9 cellular contexts compared by ENCODE assay signal in genomic region chr12:113479578-113480335, GRCh38. TPM values are rescaled to one million over a fixed set of nuclear protein-coding genes. Genes with fewer than 3 reads are reported as not detected.
DNase-seq lines count a peak whose midpoint lies in the region; ATAC-seq and TF ChIP-seq lines count a peak whose summit lies in the region.
"Had no signal": no experiment of that assay in that cellular context is flagged by ENCODE, and none has a peak within 500 bp of the region (broad histone marks: within the 10 kb centered on the region; RNA-seq: fewer than 3 reads in every experiment).

No MANE protein-coding gene starts in this region.

- no peak overlapping the region for H2BK120ac ChIP-seq in mesenchymal stem cell (ENCODE audit: low read depth, low read length)

- peaks cover 60% of the 10 kb centered on the region for H3K27me3 ChIP-seq in CD4-positive, alpha-beta T cell (ENCODE audit: control insufficient read depth, insufficient read depth, low read length)
- peaks cover 78 to 89% of the 10 kb centered on the region in 2 experiments for H3K27me3 ChIP-seq in mesenchymal stem cell (ENCODE audit: control insufficient read depth in 1 of 2, insufficient read depth in 1 of 2, low read length in 2 of 2)

- peak in 8 of 10 experiments; percentile 9 to 46 (median 21) for DNase-seq in CD4-positive, alpha-beta T cell
- DNase-seq in KBM-7 (peak; percentile 40), astrocyte of the spinal cord (ENCODE audit: low read depth, low spot score) (peak; percentile 41), mesenchymal stem cell (peak; percentile 45), CD14-positive monocyte (ENCODE audit: low spot score) (no peak), left colon (no peak), NCI-H187 (lab: John Stamatoyannopoulos, UW) (no peak)

- no peak overlapping the region for H3K27ac ChIP-seq in CD4-positive, alpha-beta T cell (ENCODE audit: low read depth, low read length)
- no peak overlapping the region for H3K27ac ChIP-seq in mesenchymal stem cell (ENCODE audit: low read length, poor library complexity, severe bottlenecking)
- H3K27ac ChIP-seq: SJSA1 had no signal

- no peak overlapping the region for H3K18ac ChIP-seq in mesenchymal stem cell (ENCODE audit: low read depth in 1 of 2, low read length in 2 of 2)

- no peak overlapping the region for H2BK15ac ChIP-seq in mesenchymal stem cell (ENCODE audit: low read depth, poor library complexity, severe bottlenecking)

- peaks cover 92% of the 10 kb centered on the region for H3K27me3 Mint-ChIP-seq in CD4-positive, alpha-beta T cell
- H3K27me3 Mint-ChIP-seq in CD14-positive monocyte (ENCODE audit: low read depth in 3 of 3), result peaks cover 71 to 87% (median 79%) of the 10 kb centered on the region in 3 donors

- H4K91ac ChIP-seq in mesenchymal stem cell (ENCODE audit: low read length), result no peak overlapping the region

- CTCF ChIA-PET in CD4-positive, alpha-beta T cell (lab: Charles Lee), result no interaction called here

- H2AFZ ChIP-seq in mesenchymal stem cell (ENCODE audit: low read depth, low read length), result no peak overlapping the region

- H3K36me3 Mint-ChIP-seq in CD4-positive, alpha-beta T cell (ENCODE audit: low read depth), result no peaks in the 10 kb centered on the region
- peaks cover 0 to 6% of the 10 kb centered on the region in 2 donors for H3K36me3 Mint-ChIP-seq in CD14-positive monocyte

- no peak overlapping the region for H3K9ac ChIP-seq in mesenchymal stem cell (ENCODE audit: low read length)

- no peaks in the 10 kb centered on the region for H3K36me3 ChIP-seq in mesenchymal stem cell (ENCODE audit: control insufficient read depth in 1 of 2, insufficient read depth in 2 of 2, low read depth in 1 of 2, low read length in 2 of 2)
- H3K36me3 ChIP-seq: SJSA1 had no signal

- in situ Hi-C loops in KBM-7 (cut with MboI; ENCODE audit: low pct_unique_long_range_greater_than_20kb, low sequenced_read_pairs) (no loop called here), astrocyte of the spinal cord (cut with HindIII; ENCODE audit: low sequenced_read_pairs) (no loop called here)

- no peak for ATAC-seq in CD4-positive, alpha-beta T cell (ENCODE audit: poor library complexity)
- no peak for ATAC-seq in left colon
- no peak for ATAC-seq in GM19455 (IDR thresholded peaks at IDR 0.05; ENCODE audit: unreplicated experiment)

- H3K4me1 ChIP-seq in mesenchymal stem cell (ENCODE audit: control insufficient read depth, insufficient read depth, low read depth, low read length), result peaks cover 7% of the 10 kb centered on the region
- H3K4me1 ChIP-seq: SJSA1 had no signal

- no peak overlapping the region for H2BK5ac ChIP-seq in mesenchymal stem cell (ENCODE audit: low read depth, low read length, poor library complexity, severe bottlenecking)

- H3K4me3 ChIP-seq in astrocyte of the spinal cord (ENCODE audit: low read depth, low read length), result no peak overlapping the region
- H3K4me3 ChIP-seq in mesenchymal stem cell (ENCODE audit: insufficient read depth in 1 of 2, low read depth in 1 of 2, low read length in 2 of 2), result peak overlapping the region in 1 of 2 experiments; percentile 51
- H3K4me3 ChIP-seq: SJSA1 had no signal

- H3K9me3 ChIP-seq in CD4-positive, alpha-beta T cell (ENCODE audit: control insufficient read depth, low read length), result no peaks in the 10 kb centered on the region
- peaks cover 3% of the 10 kb centered on the region for H3K9me3 ChIP-seq in mesenchymal stem cell (ENCODE audit: control insufficient read depth, low read length)

- no peak overlapping the region for H3K4ac ChIP-seq in mesenchymal stem cell (ENCODE audit: low read depth in 1 of 2, low read length in 2 of 2)

- no peak for TF ChIP-seq CTCF in CD4-positive, alpha-beta T cell (IDR thresholded peaks at IDR 0.05)
- TF ChIP-seq CTCF in astrocyte of the spinal cord (IDR thresholded peaks at IDR 0.05; ENCODE audit: low read depth, low read length), result no peak
- no peak for TF ChIP-seq CTCF in CD14-positive monocyte (IDR thresholded peaks at IDR 0.05)

- no peak overlapping the region for H3K23ac ChIP-seq in mesenchymal stem cell (ENCODE audit: low read length in 2 of 2)

- H3K9me3 Mint-ChIP-seq in CD4-positive, alpha-beta T cell, result no peaks in the 10 kb centered on the region
- H3K9me3 Mint-ChIP-seq in CD14-positive monocyte, result peaks cover 0 to 23% (median 19%) of the 10 kb centered on the region in 7 donors

- no peak overlapping the region for H3K27ac Mint-ChIP-seq in CD4-positive, alpha-beta T cell
- no peak overlapping the region for H3K27ac Mint-ChIP-seq in CD14-positive monocyte

- POLR2A ChIA-PET in CD4-positive, alpha-beta T cell (lab: Charles Lee), result no interaction called here

- no peaks in the 10 kb centered on the region for H3K79me1 ChIP-seq in mesenchymal stem cell (replicated peaks; ENCODE audit: low read length, poor library complexity, severe bottlenecking)

- H2BK12ac ChIP-seq in mesenchymal stem cell (ENCODE audit: low read length in 2 of 2), result no peak overlapping the region

- no peak overlapping the region for H3K4me3 Mint-ChIP-seq in CD4-positive, alpha-beta T cell
- peak overlapping the region in 1 of 2 donors; percentile 82 for H3K4me3 Mint-ChIP-seq in CD14-positive monocyte

- 3% methylated on average over 51 of the region's 61 CpGs for WGBS in mesenchymal stem cell

- H3K4me1 Mint-ChIP-seq in CD4-positive, alpha-beta T cell (ENCODE audit: low read depth), result peaks cover 11% of the 10 kb centered on the region
- peaks cover 11% of the 10 kb centered on the region for H3K4me1 Mint-ChIP-seq in CD14-positive monocyte

- H3K14ac ChIP-seq in mesenchymal stem cell (ENCODE audit: low read length in 2 of 2), result no peak overlapping the region

- no peak overlapping the region for H2AK5ac ChIP-seq in mesenchymal stem cell (ENCODE audit: low read length, severe bottlenecking)

- intact Hi-C loops in CD4-positive, alpha-beta T cell (cut with DNase I, micrococcal nuclease), result no loop called here
- intact Hi-C loops in CD14-positive monocyte (cut with micrococcal nuclease) (no loop called here), left colon (cut with DNase I, micrococcal nuclease) (no loop called here)

- no peak overlapping the region for H4K8ac ChIP-seq in mesenchymal stem cell (ENCODE audit: low read length)

- no peak overlapping the region for H3K4me2 ChIP-seq in mesenchymal stem cell (ENCODE audit: low read length, poor library complexity, severe bottlenecking)

RNA-seq across cellular contexts. Expression of gene LHX5, which starts 8.1 kb away (rescaled TPM):
- total RNA-seq in CD4-positive, alpha-beta T cell, result not detected
- polyA plus RNA-seq in mesenchymal stem cell (2013, experiment 1 of 2), result not detected
- polyA plus RNA-seq in mesenchymal stem cell (2013, experiment 2 of 2), result not detected
- not detected for polyA plus RNA-seq in CD14-positive monocyte
- total RNA-seq in left colon, result not detected
- total RNA-seq: SJSA1 had no signal

RNA-seq across cellular contexts. Expression of gene SDSL, which starts 57.6 kb away (rescaled TPM):
- total RNA-seq in CD4-positive, alpha-beta T cell, result under 1 TPM; 0.47 to 0.50 TPM
- polyA plus RNA-seq in mesenchymal stem cell (2013, experiment 1 of 2), result 5.4 TPM
- polyA plus RNA-seq in mesenchymal stem cell (2013, experiment 2 of 2), result 4.6 TPM
- 10 to 100 TPM in 1 of 2 donors, 1 to 10 TPM in 1; 6.5 to 10.0 TPM for polyA plus RNA-seq in CD14-positive monocyte
- total RNA-seq in left colon, result 10 to 100 TPM; 14.7 to 20.1 TPM

Comparison
In these comparisons a context has a peak if more than half of its experiments do, and no peak if none do; other contexts are left out.
1. DNase-seq: peak in CD4-positive, alpha-beta T cell (8 of 10), KBM-7 (single experiment), astrocyte of the spinal cord (single experiment) and mesenchymal stem cell (single experiment); none in CD14-positive monocyte (single experiment), left colon (0 of 2) and NCI-H187 (0 of 2).
2. RNA of gene SDSL, which starts 57.6 kb away (total RNA-seq): 14.7 to 20.1 TPM in left colon; 0.47 to 0.50 TPM in CD4-positive, alpha-beta T cell; every median in the first group is over 10 times any median in the second.